Comparison of ENCODE assay signal across 28 cellular contexts in genomic region chr5:42836070-42836769, GRCh38. TPM values are rescaled to one million over a fixed set of nuclear protein-coding genes. Genes with fewer than 3 reads are reported as not detected.
"Had no signal": no experiment of that assay in that cellular context is flagged by ENCODE, and none has a peak within 500 bp of the region (broad histone marks: within the 10 kb centered on the region; RNA-seq: fewer than 3 reads in every experiment).

No MANE protein-coding gene starts in this region.

- H3K27ac Mint-ChIP-seq: activated CD8-positive, alpha-beta memory T cell treated with anti-CD3 and anti-CD28 coated beads, Interleukin-2, amount 10 ng/mL, durations not matched to agents 7 days and 5 days; activated naive CD4-positive, alpha-beta T cell treated with anti-CD3 and anti-CD28 coated beads, Interleukin-2, amount 10 ng/mL, durations not matched to agents 7 days and 5 days; activated naive CD8-positive, alpha-beta T cell treated with anti-CD3 and anti-CD28 coated beads for 36 hours; activated T-cell treated with anti-CD3 and anti-CD28 coated beads, Interleukin-2, amount 50 U/mL, for 24 hours; activated T-helper 1 cell treated with anti-CD3 and anti-CD28 coated beads, Interleukin-12 subunit alpha, Interleukin-12 subunit beta, Interleukin-2, Interleukin-4 antibody, amounts not matched to agents 30 ng/mL and 10 ng/mL and 1 ng/mL, durations not matched to agents 14 hours and 24 hours and 36 hours; IgD-negative memory B cell; T-helper 1 cell treated with Interleukin-12 subunit alpha and Interleukin-12 subunit beta and Interleukin-4 antibody, amounts not matched to agents 30 μg/mL and 1 μg/mL, for 36 hours had no signal

- H3K27me3 Mint-ChIP-seq: activated naive CD4-positive, alpha-beta T cell treated with anti-CD3 and anti-CD28 coated beads, Interleukin-2, amount 10 ng/mL, durations not matched to agents 7 days and 5 days had no signal

- H3K4me3 ChIP-seq: SJSA1 had no signal

- H3K4me3 Mint-ChIP-seq: activated CD8-positive, alpha-beta memory T cell treated with anti-CD3 and anti-CD28 coated beads, Interleukin-2, amount 10 ng/mL, durations not matched to agents 7 days and 5 days; activated naive CD4-positive, alpha-beta T cell treated with anti-CD3 and anti-CD28 coated beads, Interleukin-2, amount 10 ng/mL, durations not matched to agents 7 days and 5 days; activated naive CD8-positive, alpha-beta T cell treated with anti-CD3 and anti-CD28 coated beads for 36 hours; activated T-cell treated with anti-CD3 and anti-CD28 coated beads, Interleukin-2, amount 50 U/mL, for 24 hours; activated T-helper 1 cell treated with anti-CD3 and anti-CD28 coated beads, Interleukin-12 subunit alpha, Interleukin-12 subunit beta, Interleukin-2, Interleukin-4 antibody, amounts not matched to agents 30 ng/mL and 10 ng/mL and 1 ng/mL, durations not matched to agents 14 hours and 24 hours and 36 hours; IgD-negative memory B cell; T-helper 1 cell treated with Interleukin-12 subunit alpha and Interleukin-12 subunit beta and Interleukin-4 antibody, amounts not matched to agents 30 μg/mL and 1 μg/mL, for 36 hours had no signal

- H3K4me1 ChIP-seq: SJSA1 had no signal

- H3K4me1 Mint-ChIP-seq: activated CD8-positive, alpha-beta memory T cell treated with anti-CD3 and anti-CD28 coated beads, Interleukin-2, amount 10 ng/mL, durations not matched to agents 7 days and 5 days; activated naive CD4-positive, alpha-beta T cell treated with anti-CD3 and anti-CD28 coated beads, Interleukin-2, amount 10 ng/mL, durations not matched to agents 7 days and 5 days; activated naive CD8-positive, alpha-beta T cell treated with anti-CD3 and anti-CD28 coated beads for 36 hours; IgD-negative memory B cell had no signal

- H3K36me3 ChIP-seq: brain microvascular endothelial cell, SJSA1 had no signal

- DNase-seq: activated CD4-positive, alpha-beta T cell treated with anti-CD3 and anti-CD28 coated beads for 4 hours; activated CD4-positive, alpha-beta T cell treated with anti-CD3 and anti-CD28 coated beads, Interleukin-2, amount 50 U/mL, for 48 hours; activated CD8-positive, alpha-beta memory T cell treated with anti-CD3 and anti-CD28 coated beads, Interleukin-2, amount 10 ng/mL, durations not matched to agents 7 days and 5 days; activated effector memory CD4-positive, alpha-beta T cell treated with Interleukin-2 at 50 U/mL for 16 hours; activated naive CD4-positive, alpha-beta T cell treated with anti-CD3 and anti-CD28 coated beads, Interleukin-2, amount 10 ng/mL, durations not matched to agents 7 days and 5 days; activated naive CD8-positive, alpha-beta T cell treated with anti-CD3 and anti-CD28 coated beads for 36 hours; activated T-cell treated with anti-CD3 and anti-CD28 coated beads, Interleukin-2, amount 50 U/mL, for 24 hours; brain microvascular endothelial cell; KG1; NCI-H1092; NCI-H1417; NCI-H1694; NCI-H2029; NCI-H2107; NCI-H2171 treated with DMSO at 0.1 percent for 48 hours; NCI-H226; NCI-H526; NCI-H774; NK-92 treated with Interleukin-12 subunit alpha and Interleukin-12 subunit beta, amount 100 ng/mL, for 24 hours; OCI-M1; RPMI8226; SHP77 had no signal

- H3K9me3 ChIP-seq: SJSA1 had no signal

- H3K27me3 ChIP-seq: brain microvascular endothelial cell, SJSA1 had no signal

- H3K9me3 Mint-ChIP-seq: activated naive CD4-positive, alpha-beta T cell treated with anti-CD3 and anti-CD28 coated beads, Interleukin-2, amount 10 ng/mL, durations not matched to agents 7 days and 5 days; activated naive CD8-positive, alpha-beta T cell treated with anti-CD3 and anti-CD28 coated beads for 36 hours; activated T-cell treated with anti-CD3 and anti-CD28 coated beads, Interleukin-2, amount 50 U/mL, for 24 hours; activated T-helper 1 cell treated with anti-CD3 and anti-CD28 coated beads, Interleukin-12 subunit alpha, Interleukin-12 subunit beta, Interleukin-2, Interleukin-4 antibody, amounts not matched to agents 30 ng/mL and 10 ng/mL and 1 ng/mL, durations not matched to agents 14 hours and 24 hours and 36 hours had no signal

- H3K27ac ChIP-seq: brain microvascular endothelial cell, SJSA1 had no signal

- ATAC-seq: activated CD4-positive, CD25-positive, alpha-beta regulatory T cell treated with anti-CD3 and anti-CD28 coated beads, Interleukin-2, amount 50 U/mL, for 24 hours; activated CD8-positive, alpha-beta memory T cell treated with anti-CD3 and anti-CD28 coated beads, Interleukin-2, amount 10 ng/mL, durations not matched to agents 7 days and 5 days; Panc1 had no signal

RNA-seq across cellular contexts. Expression of gene SELENOP, which starts 24.5 kb away (rescaled TPM):
- total RNA-seq: activated naive CD8-positive, alpha-beta T cell treated with anti-CD3 and anti-CD28 coated beads for 36 hours; activated T-helper 1 cell treated with anti-CD3 and anti-CD28 coated beads, Interleukin-12 subunit alpha, Interleukin-12 subunit beta, Interleukin-2, Interleukin-4 antibody, amounts not matched to agents 30 ng/mL and 10 ng/mL and 1 ng/mL, durations not matched to agents 14 hours and 24 hours and 36 hours had no signal
